Comparison of ENCODE assay signal across 1 cellular context in genomic region chr20:37422791-37423286, GRCh38.
TF ChIP-seq lines count a peak whose summit lies in the region.

No MANE protein-coding gene starts in this region.

TF ChIP-seq in GM23338, 12 proteins besides CTCF, POLR2A, EP300 and RAD21 (continued from another document):
- TF ChIP-seq ZNF462 (CRISPR knock-in tag; IDR thresholded peaks at IDR 0.05) (no peak), ETS1 (IDR thresholded peaks at IDR 0.05) (no peak), POLR2AphosphoS5 (IDR thresholded peaks at IDR 0.05; ENCODE audit: low read depth) (no peak), EZH2 (IDR thresholded peaks at IDR 0.05; ENCODE audit: low read depth, unreplicated experiment) (no peak), STAT1 (IDR thresholded peaks at IDR 0.05; ENCODE audit: unreplicated experiment) (no peak), ZNF331 (CRISPR knock-in tag; IDR thresholded peaks at IDR 0.05; ENCODE audit: low read depth) (no peak), JUNB (IDR thresholded peaks at IDR 0.05; ENCODE audit: unreplicated experiment) (no peak)
